Comparison of ENCODE assay signal across 11 cellular contexts in genomic region chr4:40552536-40552935, GRCh38.
DNase-seq lines count a peak whose midpoint lies in the region; ATAC-seq, FAIRE-seq and TF ChIP-seq lines count a peak whose summit lies in the region.
"Had no signal": no experiment of that assay in that cellular context is flagged by ENCODE, and none has a peak within 500 bp of the region (broad histone marks: within the 10 kb centered on the region; RNA-seq: fewer than 3 reads in every experiment).

No MANE protein-coding gene starts in this region.

- H3K27ac ChIP-seq in adrenal gland, result peak overlapping the region in 4 of 5 donors; percentile 41 to 82 (median 63)
- no peak overlapping the region for H3K27ac ChIP-seq in mesenchymal stem cell (ENCODE audit: low read length, poor library complexity, severe bottlenecking)
- no peak overlapping the region for H3K27ac ChIP-seq in esophagus muscularis mucosa (replicated peaks in 1 of 4)

- H3K9ac ChIP-seq in mesenchymal stem cell (ENCODE audit: low read length), result no peak overlapping the region

- no peak overlapping the region for H3K4me2 ChIP-seq in mesenchymal stem cell (ENCODE audit: low read length, poor library complexity, severe bottlenecking)

- H2BK12ac ChIP-seq in mesenchymal stem cell (ENCODE audit: low read length in 2 of 2), result no peak overlapping the region

- H3K4me3 ChIP-seq in adrenal gland (no peak overlapping the region), mesenchymal stem cell (ENCODE audit: insufficient read depth in 1 of 2, low read depth in 1 of 2, low read length in 2 of 2) (no peak overlapping the region), esophagus muscularis mucosa (no peak overlapping the region)

- no peak overlapping the region for H2AK5ac ChIP-seq in mesenchymal stem cell (ENCODE audit: low read length, severe bottlenecking)

- H2BK120ac ChIP-seq in mesenchymal stem cell (ENCODE audit: low read depth, low read length), result no peak overlapping the region

- no peak overlapping the region for H3K23ac ChIP-seq in mesenchymal stem cell (ENCODE audit: low read length in 2 of 2)

- H3K9me3 ChIP-seq in adrenal gland (replicated peaks in 1 of 3) (no peaks in the 10 kb centered on the region), mesenchymal stem cell (ENCODE audit: control insufficient read depth, low read length) (no peaks in the 10 kb centered on the region), esophagus muscularis mucosa (no peaks in the 10 kb centered on the region)

- TF ChIP-seq EP300 in esophagus muscularis mucosa (IDR thresholded peaks at IDR 0.05), result no peak

- H3K18ac ChIP-seq in mesenchymal stem cell (ENCODE audit: low read depth in 1 of 2, low read length in 2 of 2), result no peak overlapping the region

- peak overlapping the region; percentile 39 for H2AFZ ChIP-seq in mesenchymal stem cell (ENCODE audit: low read depth, low read length)

- H3K4me1 ChIP-seq in adrenal gland (replicated peaks in 1 of 2) (peaks cover 48 to 61% of the 10 kb centered on the region in 2 donors), mesenchymal stem cell (ENCODE audit: control insufficient read depth, insufficient read depth, low read depth, low read length) (peaks cover 6% of the 10 kb centered on the region), esophagus muscularis mucosa (peaks cover 0 to 7% (median 0%) of the 10 kb centered on the region in 4 donors)

- H3K36me3 ChIP-seq in adrenal gland (replicated peaks in 1 of 2) (no peaks in the 10 kb centered on the region), mesenchymal stem cell (ENCODE audit: control insufficient read depth in 1 of 2, insufficient read depth in 2 of 2, low read depth in 1 of 2, low read length in 2 of 2) (no peaks in the 10 kb centered on the region), esophagus muscularis mucosa (no peaks in the 10 kb centered on the region)

- TF ChIP-seq POLR2A in H54 (IDR thresholded peaks at IDR 0.05; ENCODE audit: low read depth, low read length) (no peak), adrenal gland (IDR thresholded peaks at IDR 0.05) (peak in 1 of 2 donors; percentile 14), esophagus muscularis mucosa (IDR thresholded peaks at IDR 0.05; ENCODE audit: low read depth) (no peak)

- no peak overlapping the region for H3K14ac ChIP-seq in mesenchymal stem cell (ENCODE audit: low read length in 2 of 2)

- H4K91ac ChIP-seq in mesenchymal stem cell (ENCODE audit: low read length), result no peak overlapping the region

- H3K79me1 ChIP-seq in mesenchymal stem cell (replicated peaks; ENCODE audit: low read length, poor library complexity, severe bottlenecking), result peaks cover 1% of the 10 kb centered on the region

- H2BK5ac ChIP-seq in mesenchymal stem cell (ENCODE audit: low read depth, low read length, poor library complexity, severe bottlenecking), result no peak overlapping the region

- FAIRE-seq in H54 (lab: Jason Lieb, UNC), result no peak

- DNase-seq in AG20443 (ENCODE audit: low spot score), result peak; percentile 34
- peak; percentile 15 for DNase-seq in H54 (ENCODE audit: insufficient read length, low spot score)
- DNase-seq in adrenal gland, result peak in 2 of 7 donors; percentile 55 to 56
- DNase-seq in mesenchymal stem cell, result no peak
- DNase-seq in esophagus muscularis mucosa (ENCODE audit: extremely low spot score), result no peak
- no peak for DNase-seq in activated T-cell treated with anti-CD3 and anti-CD28 coated beads, Interleukin-2, amount 50 U/mL, for 48 hours
- DNase-seq: activated naive CD4-positive, alpha-beta T cell treated with Interleukin-2 at 50 U/mL for 16 hours; foreskin fibroblast; NCI-H1092 treated with DMSO at 0.1 percent for 48 hours had no signal

- no peak for ATAC-seq in HG03025 (IDR thresholded peaks at IDR 0.05; ENCODE audit: low FRiP score, unreplicated experiment)
- ATAC-seq in GM21786 (IDR thresholded peaks at IDR 0.05; ENCODE audit: unreplicated experiment), result no peak

- WGBS in adrenal gland, 4 donors, result 49 to 57% (median 52%) methylated on average over 6 of the region's 6 CpGs
- WGBS in mesenchymal stem cell, result 81% methylated on average over 6 of the region's 6 CpGs
- WGBS in esophagus muscularis mucosa, result 55% methylated on average over 6 of the region's 6 CpGs

- H4K8ac ChIP-seq in mesenchymal stem cell (ENCODE audit: low read length), result no peak overlapping the region

- H3K27me3 ChIP-seq in adrenal gland (no peaks in the 10 kb centered on the region), mesenchymal stem cell (ENCODE audit: control insufficient read depth in 1 of 2, insufficient read depth in 1 of 2, low read length in 2 of 2) (no peaks in the 10 kb centered on the region), esophagus muscularis mucosa (no peaks in the 10 kb centered on the region)

- no peak overlapping the region for H3K4ac ChIP-seq in mesenchymal stem cell (ENCODE audit: low read depth in 1 of 2, low read length in 2 of 2)

- H2BK15ac ChIP-seq in mesenchymal stem cell (ENCODE audit: low read depth, poor library complexity, severe bottlenecking), result no peak overlapping the region

- intact Hi-C loops in adrenal gland (cut with DNase I) (no loop called here), esophagus muscularis mucosa (cut with DNase I) (no loop called here)

- TF ChIP-seq CTCF in adrenal gland (IDR thresholded peaks at IDR 0.05) (no peak), esophagus muscularis mucosa (IDR thresholded peaks at IDR 0.05) (no peak)

Comparison
In these comparisons a context has a peak if more than half of its experiments do, and no peak if none do; other contexts are left out.
1. DNase-seq: peak in AG20443 (single experiment) and H54 (single experiment); none in mesenchymal stem cell (single experiment), esophagus muscularis mucosa (single experiment) and activated T-cell treated with anti-CD3 and anti-CD28 coated beads, Interleukin-2, amount 50 U/mL, for 48 hours (0 of 2).
2. H3K27ac ChIP-seq: peak in adrenal gland (4 of 5); none in mesenchymal stem cell (single experiment) and esophagus muscularis mucosa (0 of 4).